10 cellular contexts compared by ENCODE assay signal in the genomic region with DNA sequence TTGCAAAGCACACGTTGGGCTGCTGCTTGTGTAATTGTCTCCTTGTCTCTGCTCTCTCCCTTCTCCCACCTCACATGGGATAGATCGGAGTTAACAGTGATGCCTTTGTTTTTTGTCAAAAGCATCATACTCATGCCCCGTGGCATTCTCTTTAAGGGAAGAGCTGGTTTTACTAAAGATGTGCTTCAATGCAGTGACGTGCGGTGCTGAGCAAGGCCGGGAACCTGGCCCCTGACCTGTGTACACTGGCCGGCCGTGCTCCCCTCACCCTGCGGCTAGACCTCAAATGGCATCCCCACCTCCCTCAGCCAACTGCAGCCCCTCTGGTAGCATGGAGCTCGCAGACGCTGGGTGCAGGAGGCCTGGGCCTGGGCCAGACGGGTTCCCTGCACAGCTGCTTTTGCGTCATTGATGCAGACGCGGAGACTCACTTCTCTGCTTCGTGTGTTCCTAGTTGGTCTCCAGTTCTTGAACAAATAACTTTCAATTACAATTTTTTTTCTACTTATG. TPM values are rescaled to one million over a fixed set of nuclear protein-coding genes. Genes with fewer than 3 reads are reported as not detected.
DNase-seq lines count a peak whose midpoint lies in the region; ATAC-seq and TF ChIP-seq lines count a peak whose summit lies in the region.
"Had no signal": no experiment of that assay in that cellular context is flagged by ENCODE, and none has a peak within 500 bp of the region (broad histone marks: within the 10 kb centered on the region; RNA-seq: fewer than 3 reads in every experiment).

No MANE protein-coding gene starts in this region.

- TF ChIP-seq CTCF in gastrocnemius medialis (IDR thresholded peaks at IDR 0.05 in 4 of 5, conservative IDR thresholded peaks at IDR 0.05 in 1 of 5) (no peak), GM10248 (IDR thresholded peaks at IDR 0.05; ENCODE audit: control extremely low read depth, extremely low read depth, low read depth, missing control alignments) (no peak)

- CTCF ChIA-PET in GM10248 (lab: Yijun Ruan, JAX): interaction anchor here (1.7 kb wide), 1 partner anchor 90 kb away, joined by 4 read pairs; no protein-coding TSS in a partner anchor

- no peak overlapping the region for H3K27ac ChIP-seq in gastrocnemius medialis

- POLR2A ChIA-PET in activated naive CD8-positive, alpha-beta T cell treated with anti-CD3 and anti-CD28 coated beads, Interleukin-2, amount 10 ng/mL, durations not matched to agents 7 days and 5 days (lab: Charles Lee): no interaction called here
- POLR2A ChIA-PET in GM10248 (lab: Yijun Ruan, JAX): no interaction called here

- no peaks in the 10 kb centered on the region for H3K9me3 ChIP-seq in gastrocnemius medialis

- no peak overlapping the region for H3K4me3 Mint-ChIP-seq in activated T-cell treated with anti-CD3 and anti-CD28 coated beads, Interleukin-2, amount 50 U/mL, for 24 hours
- no peak overlapping the region for H3K4me3 Mint-ChIP-seq in activated naive CD8-positive, alpha-beta T cell treated with anti-CD3 and anti-CD28 coated beads, Interleukin-2, amount 10 ng/mL, durations not matched to agents 7 days and 5 days
- H3K4me3 Mint-ChIP-seq: mesothelial cell of epicardium had no signal

- no peaks in the 10 kb centered on the region for H3K9me3 Mint-ChIP-seq in activated T-cell treated with anti-CD3 and anti-CD28 coated beads, Interleukin-2, amount 50 U/mL, for 24 hours
- no peaks in the 10 kb centered on the region for H3K9me3 Mint-ChIP-seq in activated naive CD8-positive, alpha-beta T cell treated with anti-CD3 and anti-CD28 coated beads, Interleukin-2, amount 10 ng/mL, durations not matched to agents 7 days and 5 days
- H3K9me3 Mint-ChIP-seq: mesothelial cell of epicardium had no signal

- no peak overlapping the region for H3K4me3 ChIP-seq in gastrocnemius medialis

- intact Hi-C loops in gastrocnemius medialis (cut with DNase I; ENCODE audit: low total_unique reads): no loop called here

- TF ChIP-seq POLR2A in gastrocnemius medialis (IDR thresholded peaks at IDR 0.05): no peak

- no peak for ATAC-seq in activated naive CD8-positive, alpha-beta T cell treated with anti-CD3 and anti-CD28 coated beads, Interleukin-2, amount 10 ng/mL, durations not matched to agents 7 days and 5 days (ENCODE audit: low read depth)
- ATAC-seq in left lobe of liver (peak; percentile 30), gastrocnemius medialis (no peak)

- no peaks in the 10 kb centered on the region for H3K27me3 Mint-ChIP-seq in activated T-cell treated with anti-CD3 and anti-CD28 coated beads, Interleukin-2, amount 50 U/mL, for 24 hours
- no peaks in the 10 kb centered on the region for H3K27me3 Mint-ChIP-seq in activated naive CD8-positive, alpha-beta T cell treated with anti-CD3 and anti-CD28 coated beads, Interleukin-2, amount 10 ng/mL, durations not matched to agents 7 days and 5 days

- DNase-seq in activated T-cell treated with anti-CD3 and anti-CD28 coated beads, Interleukin-2, amount 50 U/mL, for 24 hours: no peak
- DNase-seq in activated T-cell treated with anti-CD3 and anti-CD28 coated beads, Interleukin-2, amount 50 U/mL, for 1 hour: no peak
- DNase-seq in activated naive CD8-positive, alpha-beta T cell treated with anti-CD3 and anti-CD28 coated beads, Interleukin-2, amount 10 ng/mL, durations not matched to agents 7 days and 5 days: no peak
- DNase-seq in left lobe of liver (ENCODE audit: low spot score) (no peak), superior temporal gyrus (ENCODE audit: extremely low spot score) (peak; percentile 44), gastrocnemius medialis (no peak), NCI-H1092 treated with DMSO at 0.1 percent for 48 hours (lab: John Stamatoyannopoulos, UW) (no peak), GM10248 (ENCODE audit: extremely low spot score) (no peak)
- DNase-seq: NCI-H2081 treated with DMSO at 0.1 percent for 48 hours had no signal

- in situ Hi-C loops in gastrocnemius medialis (cut with MboI; ENCODE audit: low sequenced_read_pairs in 4 of 4): no loop called here

- H3K27me3 ChIP-seq in gastrocnemius medialis: no peaks in the 10 kb centered on the region

- H3K36me3 Mint-ChIP-seq in activated T-cell treated with anti-CD3 and anti-CD28 coated beads, Interleukin-2, amount 50 U/mL, for 24 hours (ENCODE audit: low read depth): peaks cover 52% of the 10 kb centered on the region
- peaks cover 9% of the 10 kb centered on the region for H3K36me3 Mint-ChIP-seq in activated naive CD8-positive, alpha-beta T cell treated with anti-CD3 and anti-CD28 coated beads, Interleukin-2, amount 10 ng/mL, durations not matched to agents 7 days and 5 days

- peak overlapping the region; percentile 64 for H3K27ac Mint-ChIP-seq in activated T-cell treated with anti-CD3 and anti-CD28 coated beads, Interleukin-2, amount 50 U/mL, for 24 hours
- peak overlapping the region; percentile 60 for H3K27ac Mint-ChIP-seq in activated naive CD8-positive, alpha-beta T cell treated with anti-CD3 and anti-CD28 coated beads, Interleukin-2, amount 10 ng/mL, durations not matched to agents 7 days and 5 days

- H3K4me1 ChIP-seq in gastrocnemius medialis: peaks cover 28 to 30% of the 10 kb centered on the region in 2 donors

- H3K36me3 ChIP-seq in gastrocnemius medialis: no peaks in the 10 kb centered on the region

- H3K4me1 Mint-ChIP-seq in activated T-cell treated with anti-CD3 and anti-CD28 coated beads, Interleukin-2, amount 50 U/mL, for 24 hours (ENCODE audit: low read depth): peaks cover 86% of the 10 kb centered on the region
- peaks cover 42% of the 10 kb centered on the region for H3K4me1 Mint-ChIP-seq in activated naive CD8-positive, alpha-beta T cell treated with anti-CD3 and anti-CD28 coated beads, Interleukin-2, amount 10 ng/mL, durations not matched to agents 7 days and 5 days

RNA-seq across cellular contexts. Expression of gene AGPAT3, which starts 19.9 kb away (rescaled TPM):
- 10 to 100 TPM; 75.4 to 76.3 TPM for total RNA-seq in activated naive CD8-positive, alpha-beta T cell treated with anti-CD3 and anti-CD28 coated beads, Interleukin-2, amount 10 ng/mL, durations not matched to agents 7 days and 5 days
- total RNA-seq in left lobe of liver (127 TPM), gastrocnemius medialis (100 to 1,000 TPM in 1 of 4 donors, 10 to 100 TPM in 3; 44.2 to 102 (median 59.3) TPM)
